Comparison of ENCODE assay signal across 11 cellular contexts in the genomic region with DNA sequence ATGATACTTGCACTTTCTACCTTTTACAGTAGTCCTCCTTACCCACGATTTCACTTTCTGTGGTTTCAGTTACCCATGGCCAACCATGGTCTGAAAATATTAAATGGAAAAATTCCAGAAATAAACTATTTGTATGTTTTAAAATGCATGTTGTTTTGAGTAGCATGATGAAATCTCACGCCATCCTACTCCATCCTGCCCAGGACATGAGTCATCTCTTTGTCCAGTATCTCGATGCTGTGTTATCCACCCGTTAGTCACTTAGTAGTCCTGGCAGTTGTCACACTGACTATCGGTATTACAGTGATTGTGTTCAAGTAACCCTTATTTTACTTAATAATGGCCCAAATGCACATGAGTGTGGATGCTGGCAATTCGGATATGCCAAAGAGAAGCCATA. TPM values are rescaled to one million over a fixed set of nuclear protein-coding genes. Genes with fewer than 3 reads are reported as not detected.
DNase-seq lines count a peak whose midpoint lies in the region; ATAC-seq and TF ChIP-seq lines count a peak whose summit lies in the region.
"Had no signal": no experiment of that assay in that cellular context is flagged by ENCODE, and none has a peak within 500 bp of the region (broad histone marks: within the 10 kb centered on the region; RNA-seq: fewer than 3 reads in every experiment).

No MANE protein-coding gene starts in this region.

- intact Hi-C loops in Panc1 (cut with micrococcal nuclease; ENCODE audit: unreplicated experiment), result no loop called here

- CTCF ChIA-PET in Panc1 (lab: Charles Lee), result no interaction called here
- CTCF ChIA-PET in activated CD4-positive, alpha-beta T cell treated with anti-CD3 and anti-CD28 coated beads, Interleukin-2, amount 10 ng/mL, durations not matched to agents 7 days and 5 days (lab: Charles Lee), result no interaction called here

- H3K79me2 ChIP-seq in GM23338 (replicated peaks; ENCODE audit: insufficient read depth), result peaks cover 76% of the 10 kb centered on the region
- H3K79me2 ChIP-seq: parathyroid adenoma had no signal

- H3K27me3 ChIP-seq in GM23338 (ENCODE audit: insufficient read depth) (no peaks in the 10 kb centered on the region), Panc1 (ENCODE audit: control insufficient read depth, insufficient read depth, low read length) (no peaks in the 10 kb centered on the region)

- POLR2A ChIA-PET in Panc1 (lab: Charles Lee), result no interaction called here
- POLR2A ChIA-PET in activated CD4-positive, alpha-beta T cell treated with anti-CD3 and anti-CD28 coated beads, Interleukin-2, amount 10 ng/mL, durations not matched to agents 7 days and 5 days (lab: Charles Lee), result no interaction called here

- H3K9me2 ChIP-seq in GM23338 (ENCODE audit: insufficient read depth), result no peaks in the 10 kb centered on the region

- no TSS peak for BruUV-seq in Panc1 (replicated peaks; lab: Mats Ljungman, UMichigan)

- in situ Hi-C loops in Panc1 (cut with HindIII; ENCODE audit: low pct_unique_long_range_greater_than_20kb, low sequenced_read_pairs), result no loop called here

- no peaks in the 10 kb centered on the region for H3K9me3 Mint-ChIP-seq in GM23338
- no peaks in the 10 kb centered on the region for H3K9me3 Mint-ChIP-seq in activated CD4-positive, alpha-beta T cell treated with anti-CD3 and anti-CD28 coated beads, Interleukin-2, amount 10 ng/mL, durations not matched to agents 7 days and 5 days

- H3K36me3 Mint-ChIP-seq in GM23338 (ENCODE audit: low read depth), result no peaks in the 10 kb centered on the region
- no peaks in the 10 kb centered on the region for H3K36me3 Mint-ChIP-seq in activated CD4-positive, alpha-beta T cell treated with anti-CD3 and anti-CD28 coated beads, Interleukin-2, amount 10 ng/mL, durations not matched to agents 7 days and 5 days (ENCODE audit: low read depth)

- H3K4me1 ChIP-seq in GM23338 (ENCODE audit: insufficient read depth) (peaks cover 46% of the 10 kb centered on the region), Panc1 (ENCODE audit: control insufficient read depth, insufficient read depth, low read length) (peaks cover 7% of the 10 kb centered on the region; the same call in 1 of the 2 replicates)
- H3K4me1 ChIP-seq: parathyroid adenoma had no signal

- ATAC-seq in GM23338 (no peak), Panc1 (peak; percentile 93), GM21390 (IDR thresholded peaks at IDR 0.05; ENCODE audit: unreplicated experiment) (no peak), HG03108 (IDR thresholded peaks at IDR 0.05; ENCODE audit: unreplicated experiment) (no peak)

- H4K20me1 ChIP-seq in GM23338 (replicated peaks; ENCODE audit: insufficient read depth), result no peaks in the 10 kb centered on the region; the same call in 1 of the 2 replicates

- no peak overlapping the region for H2AFZ ChIP-seq in GM23338
- H2AFZ ChIP-seq: parathyroid adenoma had no signal

- DNase-seq in GM23338 (ENCODE audit: low spot score) (no peak), Panc1 (ENCODE audit: low read depth, low spot score) (peak; percentile 79), dermis blood vessel endothelial cell (peak; percentile 84), skeletal muscle cell (ENCODE audit: low read depth) (peak; percentile 77), hypothalamus (lab: John Stamatoyannopoulos, UW) (no peak)
- no peak for DNase-seq in activated CD4-positive, alpha-beta T cell treated with anti-CD3 and anti-CD28 coated beads, Interleukin-2, amount 10 ng/mL, durations not matched to agents 7 days and 5 days
- DNase-seq: KBM-7, kidney had no signal

- H3K27ac Mint-ChIP-seq in GM23338, result peak overlapping the region; percentile 71
- no peak overlapping the region for H3K27ac Mint-ChIP-seq in activated CD4-positive, alpha-beta T cell treated with anti-CD3 and anti-CD28 coated beads, Interleukin-2, amount 10 ng/mL, durations not matched to agents 7 days and 5 days

- H3K4me3 ChIP-seq in GM23338 (no peak overlapping the region), Panc1 (ENCODE audit: low read depth in 2 of 2, low read length in 2 of 2) (peak overlapping the region in 1 of 2 experiments; percentile 32; a peak in 2 of 4 replicates), skeletal muscle cell (ENCODE audit: low read depth, low read length) (no peak overlapping the region)

- H3K9me3 ChIP-seq in Panc1 (ENCODE audit: control insufficient read depth, insufficient read depth, low read depth, low read length), result no peaks in the 10 kb centered on the region

- no peak overlapping the region for H3K4me3 Mint-ChIP-seq in GM23338
- no peak overlapping the region for H3K4me3 Mint-ChIP-seq in activated CD4-positive, alpha-beta T cell treated with anti-CD3 and anti-CD28 coated beads, Interleukin-2, amount 10 ng/mL, durations not matched to agents 7 days and 5 days

- no peaks in the 10 kb centered on the region for H3K36me3 ChIP-seq in GM23338 (ENCODE audit: insufficient read depth)
- no peaks in the 10 kb centered on the region for H3K36me3 ChIP-seq in Panc1 (ENCODE audit: control insufficient read depth, insufficient read depth, low read length)

- H3K4me1 Mint-ChIP-seq in GM23338, result peaks cover 40% of the 10 kb centered on the region
- no peaks in the 10 kb centered on the region for H3K4me1 Mint-ChIP-seq in activated CD4-positive, alpha-beta T cell treated with anti-CD3 and anti-CD28 coated beads, Interleukin-2, amount 10 ng/mL, durations not matched to agents 7 days and 5 days

- H3K27ac ChIP-seq in GM23338 (ENCODE audit: low read depth), result 0 out of 2 replicates have a peak overlapping the region, but pooled peaks have one; percentile 11
- H3K27ac ChIP-seq in Panc1 (ENCODE audit: low read length), result peak overlapping the region; percentile 61
- H3K27ac ChIP-seq: parathyroid adenoma had no signal

- no peaks in the 10 kb centered on the region for H3F3A ChIP-seq in GM23338 (replicated peaks; ENCODE audit: low read depth)

- no peaks in the 10 kb centered on the region for H3K27me3 Mint-ChIP-seq in GM23338 (ENCODE audit: insufficient read depth, low read depth, poor library complexity)
- no peaks in the 10 kb centered on the region for H3K27me3 Mint-ChIP-seq in activated CD4-positive, alpha-beta T cell treated with anti-CD3 and anti-CD28 coated beads, Interleukin-2, amount 10 ng/mL, durations not matched to agents 7 days and 5 days

- H3K4me2 ChIP-seq in GM23338, result no peak overlapping the region

- no peak for TF ChIP-seq CTCF in GM23338 (conservative IDR thresholded peaks at IDR 0.05; ENCODE audit: low read depth in 2 of 2)
- no peak for TF ChIP-seq CTCF in Panc1 (IDR thresholded peaks at IDR 0.05)

TF ChIP-seq in GM23338, 12 proteins besides CTCF, POLR2A, EP300 and RAD21:
- TF ChIP-seq JUNB (IDR thresholded peaks at IDR 0.05; ENCODE audit: unreplicated experiment) (no peak), NANOG (IDR thresholded peaks at IDR 0.05; ENCODE audit: borderline replicate concordance) (no peak)

RNA-seq across cellular contexts. Expression of gene SYT1, which starts 22.4 kb away (rescaled TPM):
- 37.9 and 48.7 TPM in 2 replicates for total RNA-seq in GM23338 (2014; rRNA removed; shearing (Covaris generic))
- 47.6 and 51.7 TPM in 2 replicates for polyA plus RNA-seq in GM23338 (2016; fragmentation: Nextera tagmentation; extraction: Ambion mirVana)
- total RNA-seq in Panc1 (2021; ENCODE audit: unreplicated experiment), result 3.0 TPM
- 1.1 TPM for polyA plus RNA-seq in Panc1 (2012; ENCODE audit: insufficient read length)
- 9.4 and 9.7 TPM in 2 replicates for total RNA-seq in dermis blood vessel endothelial cell
- not detected for total RNA-seq in activated CD4-positive, alpha-beta T cell treated with anti-CD3 and anti-CD28 coated beads, Interleukin-2, amount 10 ng/mL, durations not matched to agents 7 days and 5 days

Comparison
In these comparisons a context has a peak if more than half of its experiments do, and no peak if none do; other contexts are left out.
1. DNase-seq: peak in Panc1 (single experiment), dermis blood vessel endothelial cell (single experiment) and skeletal muscle cell (single experiment); none in GM23338 (single experiment), activated CD4-positive, alpha-beta T cell treated with anti-CD3 and anti-CD28 coated beads, Interleukin-2, amount 10 ng/mL, durations not matched to agents 7 days and 5 days (single experiment) and hypothalamus (0 of 51).